In the genomic region with DNA sequence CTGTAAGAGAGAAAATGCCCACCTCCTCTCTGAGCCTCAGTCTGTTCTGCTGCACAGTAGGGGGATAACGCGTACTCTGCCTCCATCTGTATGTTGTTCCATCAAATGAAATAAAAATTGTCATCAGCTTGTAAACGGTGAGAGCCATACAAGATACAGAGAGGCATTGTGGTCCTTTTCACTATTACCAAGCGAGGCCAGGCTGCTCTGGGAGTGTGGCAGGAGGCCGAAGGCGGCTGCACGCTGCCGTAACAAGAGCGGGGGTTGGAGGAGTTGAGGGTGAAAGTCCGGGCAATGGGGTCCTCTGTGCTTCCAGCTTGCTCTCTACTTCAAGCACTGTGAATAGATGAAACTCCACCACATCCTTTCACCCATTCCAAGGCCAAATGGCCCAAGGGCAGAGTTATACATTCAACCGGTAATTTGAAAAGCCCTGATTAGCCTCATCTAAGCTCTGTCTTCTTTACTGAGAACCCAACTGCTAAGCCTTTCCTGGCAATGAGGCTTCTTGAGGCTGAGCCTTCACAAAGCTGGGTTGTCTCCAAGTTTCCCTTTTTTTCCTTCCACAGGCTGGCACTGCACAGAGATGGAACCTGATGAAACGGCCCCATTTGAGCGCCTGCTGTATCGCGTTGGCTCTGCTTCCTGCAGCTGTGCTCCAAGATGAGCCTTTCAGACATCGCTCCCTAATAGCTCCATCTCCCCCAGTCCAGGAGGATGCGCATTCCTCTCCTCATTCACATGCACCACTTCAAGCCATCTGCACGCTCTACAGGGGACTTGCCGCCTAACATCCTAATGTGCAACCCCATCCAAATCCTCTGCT, we compare ENCODE assay signal across 23 cellular contexts. TPM values are rescaled to one million over a fixed set of nuclear protein-coding genes. Genes with fewer than 3 reads are reported as not detected.
A peak's percentile ranks its signal among the peaks of the same experiment; 100 is the strongest.
DNase-seq lines count a peak whose midpoint lies in the region; FAIRE-seq and TF ChIP-seq lines count a peak whose summit lies in the region.
"Had no signal": no experiment of that assay in that cellular context is flagged by ENCODE, and none has a peak within 500 bp of the region (broad histone marks: within the 10 kb centered on the region; RNA-seq: fewer than 3 reads in every experiment).

No MANE protein-coding gene starts in this region.

- no peak overlapping the region for H2BK20ac ChIP-seq in H1 (ENCODE audit: low read length)

- FAIRE-seq in H1 (lab: Jason Lieb, UNC), result no peak
- no peak for FAIRE-seq in D721Med (lab: Jason Lieb, UNC)
- FAIRE-seq: endothelial cell of umbilical vein, GM12878, H54, islet of Langerhans, TTC549 had no signal

- H2BK120ac ChIP-seq in H1 (replicated peaks; ENCODE audit: low read depth, low read length), result no peak overlapping the region

- no peaks in the 10 kb centered on the region for H3K79me2 ChIP-seq in H1 (ENCODE audit: control insufficient read depth in 1 of 2, insufficient read depth in 2 of 2, low read length in 2 of 2)

- H4K8ac ChIP-seq in H1 (ENCODE audit: extremely low read depth, insufficient read depth, low read length), result no peak overlapping the region

- POLR2A ChIA-PET in H1 (lab: Charles Lee; ENCODE audit: partially characterized antibody), result interaction anchor here (1.4 kb wide), 1 partner anchor 17 kb away, joined by 4 read pairs; no protein-coding TSS in a partner anchor

- H3K4me2 ChIP-seq in H1 (ENCODE audit: insufficient read depth in 1 of 2, low read depth in 2 of 2, low read length in 2 of 2), result no peak overlapping the region

- TF ChIP-seq POLR2A in H1 (IDR thresholded peaks at IDR 0.05; ENCODE audit: control extremely low read depth in 1 of 2, low read depth in 2 of 2, low read length in 2 of 2), result no peak
- no peak for TF ChIP-seq POLR2A in vagina (IDR thresholded peaks at IDR 0.05)

- peak overlapping the region; percentile 83; the same call in 1 of the 2 replicates for H2AFZ ChIP-seq in H1 (ENCODE audit: low read length)

- intact Hi-C loops in vagina (cut with DNase I), result no loop called here

- H4K5ac ChIP-seq in H1 (ENCODE audit: insufficient read length, low read depth, low read length), result no peak overlapping the region

- no peak overlapping the region for H3K18ac ChIP-seq in H1 (ENCODE audit: extremely low read depth, low read length)

- no peak overlapping the region for H4K91ac ChIP-seq in H1 (replicated peaks; ENCODE audit: insufficient read length, low read length)

- no peaks in the 10 kb centered on the region for H3K23me2 ChIP-seq in H1 (ENCODE audit: low read depth, low read length)

- no peak for TF ChIP-seq RAD21 in H1 (IDR thresholded peaks at IDR 0.05 in 1 of 2, conservative IDR thresholded peaks at IDR 0.05 in 1 of 2; ENCODE audit: low read depth in 2 of 2, low read length in 2 of 2)

- CTCF ChIA-PET in H1 (lab: Charles Lee; ENCODE audit: partially characterized antibody), result interaction anchor here (0.6 to 1.8 kb wide), 9 partner anchors 11 to 658 kb away, joined by 3 to 5 read pairs (median 3); no protein-coding TSS in a partner anchor

- no peak overlapping the region for H3K14ac ChIP-seq in H1 (ENCODE audit: insufficient read length)

- H2BK12ac ChIP-seq in H1 (ENCODE audit: low read depth, low read length), result no peak overlapping the region

- H3K9ac ChIP-seq in NT2/D1 (ENCODE audit: insufficient read length, low read depth), result no peak overlapping the region
- no peak overlapping the region for H3K9ac ChIP-seq in H1 (replicated peaks in 1 of 4; ENCODE audit: extremely low read depth in 1 of 4, low read depth in 3 of 4, low read length in 3 of 4)

- H3K56ac ChIP-seq in H1 (replicated peaks; ENCODE audit: insufficient read length, low read depth, low read length), result no peak overlapping the region

- peaks cover 9% of the 10 kb centered on the region; the same call in 1 of the 2 replicates for H3K9me3 ChIP-seq in NT2/D1 (ENCODE audit: insufficient read depth, low read length)
- H3K9me3 ChIP-seq in H1 (ENCODE audit: insufficient read depth in 2 of 2, low read depth in 1 of 2, low read length in 1 of 2), result no peaks in the 10 kb centered on the region
- no peaks in the 10 kb centered on the region for H3K9me3 ChIP-seq in vagina
- H3K9me3 ChIP-seq: right lobe of liver had no signal

- H2AK5ac ChIP-seq in H1 (ENCODE audit: low read depth, low read length), result no peak overlapping the region

- H2BK5ac ChIP-seq in H1 (ENCODE audit: low read depth, low read length), result no peak overlapping the region

- peaks cover 4% of the 10 kb centered on the region for H3K4me1 ChIP-seq in NT2/D1 (ENCODE audit: insufficient read depth, insufficient read length)
- H3K4me1 ChIP-seq in H1 (replicated peaks in 1 of 4; ENCODE audit: control insufficient read depth in 3 of 4, insufficient read depth in 4 of 4, low read length in 3 of 4), result peaks cover 0 to 3% (median 2%) of the 10 kb centered on the region in 4 experiments; a peak in 2 of 7 replicates
- peaks cover 9% of the 10 kb centered on the region for H3K4me1 ChIP-seq in vagina
- H3K4me1 ChIP-seq: right lobe of liver had no signal

- no peak overlapping the region for H3K23ac ChIP-seq in H1 (ENCODE audit: insufficient read length)

- no peaks in the 10 kb centered on the region for H4K20me1 ChIP-seq in H1 (replicated peaks in 1 of 2; ENCODE audit: control insufficient read depth in 1 of 2, insufficient read depth in 2 of 2, low read length in 2 of 2)

- H3K79me1 ChIP-seq in H1 (ENCODE audit: low read depth, low read length), result no peaks in the 10 kb centered on the region

- WGBS in H1 (ENCODE audit: extremely low coverage in 1 of 2, insufficient coverage in 1 of 2, insufficient read length in 1 of 2, insufficient replicate concordance in 2 of 2, low coverage in 1 of 2, low lambda C conversion rate in 2 of 2, missing lambda C conversion rate in 1 of 2), 2 experiments, result 85% methylated on average over 19 of the region's 19 CpGs; no CpG with 5 or more reads in 1 of the 2 experiments

- H3K4me3 ChIP-seq in NT2/D1 (ENCODE audit: insufficient read length, low read depth), result no peak overlapping the region
- H3K4me3 ChIP-seq in H1 (ENCODE audit: extremely low read depth in 1 of 4, insufficient read depth in 2 of 4, low read depth in 3 of 4, low read length in 4 of 4), result no peak overlapping the region
- no peak overlapping the region for H3K4me3 ChIP-seq in vagina
- H3K4me3 ChIP-seq: GM12878, lung, right lobe of liver had no signal

- peak; percentile 31 for DNase-seq in ELF-1 (ENCODE audit: low read depth, low spot score)
- peak; percentile 18 for DNase-seq in NT2/D1 (ENCODE audit: low read depth, low spot score)
- no peak for DNase-seq in H1 (ENCODE audit: low read depth in 1 of 2, low spot score in 2 of 2)
- peak; percentile 44 for DNase-seq in middle frontal gyrus (ENCODE audit: extremely low spot score, low spot score)
- DNase-seq in A172 (ENCODE audit: low spot score), result no peak
- DNase-seq in D721Med (ENCODE audit: insufficient read length, low spot score), result no peak
- DNase-seq in T-helper 9 cell, result no peak
- no peak for DNase-seq in vagina (ENCODE audit: extremely low spot score in 2 of 2)
- DNase-seq: activated CD4-positive, alpha-beta T cell treated with anti-CD3 and anti-CD28 coated beads for 36 hours; brain microvascular endothelial cell; CD4-positive, alpha-beta T cell; DMS153; KG1; NCI-H1930; NCI-H526; right lobe of liver; SW 1271 had no signal

- no peak for TF ChIP-seq CTCF in H1 (IDR thresholded peaks at IDR 0.05; ENCODE audit: control extremely low read depth in 1 of 3, insufficient read depth in 1 of 3, low read depth in 1 of 3, low read length in 3 of 3)
- no peak for TF ChIP-seq CTCF in D721Med (IDR thresholded peaks at IDR 0.05; ENCODE audit: insufficient read depth, missing control alignments)
- TF ChIP-seq CTCF in vagina (IDR thresholded peaks at IDR 0.05), result no peak

- H3K36me3 ChIP-seq in NT2/D1 (ENCODE audit: insufficient read depth, insufficient read length, low read length), result no peaks in the 10 kb centered on the region
- H3K36me3 ChIP-seq in H1 (ENCODE audit: control insufficient read depth in 2 of 4, insufficient read depth in 4 of 4, low read length in 3 of 4), result no peaks in the 10 kb centered on the region
- H3K36me3 ChIP-seq in vagina, result no peaks in the 10 kb centered on the region
- H3K36me3 ChIP-seq: brain microvascular endothelial cell, right lobe of liver had no signal

- H3K27ac ChIP-seq in H1 (ENCODE audit: low read depth, low read length) (no peak overlapping the region), vagina (no peak overlapping the region)
- H3K27ac ChIP-seq: brain microvascular endothelial cell, right lobe of liver had no signal

- no peak for TF ChIP-seq EP300 in H1 (IDR thresholded peaks at IDR 0.05; ENCODE audit: borderline replicate concordance in 1 of 2, low read depth in 2 of 2, low read length in 2 of 2)

- H2BK15ac ChIP-seq in H1 (ENCODE audit: low read length), result no peak overlapping the region

- no peaks in the 10 kb centered on the region for H3K27me3 ChIP-seq in NT2/D1 (ENCODE audit: insufficient read depth, insufficient read length)
- 0 out of 7 replicates have a peak, but pooled peaks cover 0 to 3% (median 0%) of the 10 kb centered on the region in 4 experiments for H3K27me3 ChIP-seq in H1 (replicated peaks in 1 of 4; ENCODE audit: control insufficient read depth in 3 of 4, extremely low read depth in 1 of 4, insufficient read depth in 3 of 4, low read length in 3 of 4)
- no peaks in the 10 kb centered on the region for H3K27me3 ChIP-seq in vagina
- H3K27me3 ChIP-seq: brain microvascular endothelial cell, right lobe of liver had no signal

- no peak overlapping the region for H3K4ac ChIP-seq in H1 (replicated peaks; ENCODE audit: insufficient read length, low read depth, low read length)

TF ChIP-seq in H1, 55 proteins besides CTCF, POLR2A, EP300 and RAD21:
- 0 out of 2 replicates have a peak, but pooled peaks have one; percentile 31 for TF ChIP-seq TCF12 (IDR thresholded peaks at IDR 0.05; ENCODE audit: low read depth, low read length)
- TF ChIP-seq RNF2 (IDR thresholded peaks at IDR 0.05; ENCODE audit: borderline replicate concordance, low read depth, low read length, missing control alignments, poor library complexity, severe bottlenecking), result no peak
- TF ChIP-seq NANOG (IDR thresholded peaks at IDR 0.05; ENCODE audit: insufficient read depth, low read depth, low read length, poor library complexity, severe bottlenecking), result no peak
TF ChIP-seq in H1: peak in this region for 1.

RNA-seq across cellular contexts. Expression of gene PYROXD2, which starts 47.1 kb away (rescaled TPM):
- 3.2 and 4.2 TPM in 2 replicates for total RNA-seq in H1 (2021; fragmentation: NEBNext Ultra II Directional; extraction: Animal tissue kit (Norgen Biotek cat#: 25700))
- 4.2 and 5.4 TPM in 2 replicates for polyA plus RNA-seq in H1 (2011; rRNA removed)
- polyA plus RNA-seq in H1 (2011; cell fraction: cytosol; rRNA removed), result 5.1 TPM
- polyA plus RNA-seq in H1 (2011; cell fraction: nucleus; rRNA removed), result 17.2 TPM
- 1.9 to 4.6 TPM (median 3.9 TPM) in 4 replicates for polyA plus RNA-seq in H1 (2012, experiment 1 of 2)
- 7.6 TPM for polyA plus RNA-seq in H1 (2012, experiment 2 of 2)
- polyA plus RNA-seq in H1 (2013, experiment 1 of 2), result 2.6 TPM
- polyA plus RNA-seq in H1 (2013, experiment 2 of 2), result 1.7 TPM
- 2.1 TPM in 2 replicates for polyA minus RNA-seq in H1 (2011; rRNA and poly(A)+ RNA removed)
- polyA minus RNA-seq in H1 (2011; cell fraction: cytosol; rRNA and poly(A)+ RNA removed), result 8.9 TPM
- polyA minus RNA-seq in H1 (2011; cell fraction: nucleus; rRNA and poly(A)+ RNA removed), result 4.9 TPM
- total RNA-seq in A172 (2014; rRNA removed; shearing (Covaris generic)), result 8.3 and 10.9 TPM in 2 replicates
- total RNA-seq in vagina, result 7.1 TPM

Comparison
In these comparisons a context has a peak if more than half of its experiments do, and no peak if none do; other contexts are left out.
1. DNase-seq: peak in ELF-1 (single experiment), NT2/D1 (single experiment) and middle frontal gyrus (single experiment); none in H1 (0 of 2), A172 (single experiment), D721Med (single experiment), T-helper 9 cell (single experiment) and vagina (0 of 2).